Comparison of ENCODE assay signal across 9 cellular contexts in genomic region chr1:2213576-2214505, GRCh38. TPM values are rescaled to one million over a fixed set of nuclear protein-coding genes. Genes with fewer than 3 reads are reported as not detected.
DNase-seq lines count a peak whose midpoint lies in the region; ATAC-seq and TF ChIP-seq lines count a peak whose summit lies in the region.
"Had no signal": no experiment of that assay in that cellular context is flagged by ENCODE, and none has a peak within 500 bp of the region (broad histone marks: within the 10 kb centered on the region; RNA-seq: fewer than 3 reads in every experiment).

No MANE protein-coding gene starts in this region.

- no peaks in the 10 kb centered on the region for H3K36me3 ChIP-seq in sigmoid colon

- no peaks in the 10 kb centered on the region for H3K27me3 ChIP-seq in sigmoid colon

- no peak for TF ChIP-seq CTCF in sigmoid colon (IDR thresholded peaks at IDR 0.05)

- peak overlapping the region; percentile 98 for H3K27ac ChIP-seq in caudate nucleus (ENCODE audit: low read depth, low read length)
- peak overlapping the region; percentile 96 to 99 (median 98) for H3K27ac ChIP-seq in sigmoid colon

- peak in 1 of 2 donors; percentile 34 for TF ChIP-seq POLR2A in sigmoid colon (IDR thresholded peaks at IDR 0.05)

- peak; percentile 50 for DNase-seq in ELF-1 (ENCODE audit: low read depth, low spot score)
- DNase-seq in caudate nucleus (lab: John Stamatoyannopoulos, UW), result peak in 52 of 61 donors; percentile 17 to 91 (median 61)
- peak; percentile 70 for DNase-seq in inferior parietal cortex (ENCODE audit: extremely low spot score)
- DNase-seq in sigmoid colon, result peak; percentile 96
- DNase-seq in NCI-H2081 treated with DMSO at 0.1 percent for 48 hours (lab: John Stamatoyannopoulos, UW), result no peak
- no peak for DNase-seq in RKO (ENCODE audit: low spot score)
- DNase-seq in DMS153 (lab: John Stamatoyannopoulos, UW), result no peak
- DNase-seq: NCI-H2171 treated with DMSO at 0.1 percent for 48 hours had no signal

- H3K4me1 ChIP-seq in sigmoid colon, result peaks cover 0 to 46% (median 41%) of the 10 kb centered on the region in 4 donors

- H3K9me3 ChIP-seq in sigmoid colon, result no peaks in the 10 kb centered on the region

- peak in 2 of 4 donors; percentile 41 to 52 for TF ChIP-seq EP300 in sigmoid colon (IDR thresholded peaks at IDR 0.05)

- WGBS in sigmoid colon, 2 donors, result 69 to 76% methylated on average over 32 of the region's 32 CpGs

- intact Hi-C loops in sigmoid colon (cut with DNase I), result loop anchor here (1.0 kb wide), 1 partner anchor 13 kb away; no protein-coding TSS in a partner anchor

- no peak for ATAC-seq in HG02610 (IDR thresholded peaks at IDR 0.05; ENCODE audit: unreplicated experiment)

- peak overlapping the region; percentile 11 to 37 (median 34) for H3K4me3 ChIP-seq in sigmoid colon

RNA-seq across cellular contexts. Expression of gene SKI, which starts 14.3 kb away (rescaled TPM):
- 10 to 100 TPM; 18.9 to 50.4 (median 26.9) TPM for total RNA-seq in sigmoid colon
- 10 to 100 TPM in 1 of 3 donors, 1 to 10 TPM in 2; 5.8 to 20.0 (median 6.6) TPM for polyA plus RNA-seq in sigmoid colon

RNA-seq across cellular contexts. Expression of gene FAAP20, which starts 19.3 kb away (rescaled TPM):
- 10 to 100 TPM; 33.8 to 49.5 (median 39.6) TPM for total RNA-seq in sigmoid colon
- polyA plus RNA-seq in sigmoid colon, result 10 to 100 TPM; 28.4 to 58.0 (median 56.5) TPM

Comparison
In these comparisons a context has a peak if more than half of its experiments do, and no peak if none do; other contexts are left out.
1. DNase-seq: peak in ELF-1 (single experiment), caudate nucleus (52 of 61), inferior parietal cortex (single experiment) and sigmoid colon (single experiment); none in NCI-H2081 treated with DMSO at 0.1 percent for 48 hours (single experiment), RKO (single experiment) and DMS153 (single experiment).